8 cellular contexts compared by ENCODE assay signal in genomic region chr1:70528591-70529333, GRCh38.
A peak's percentile ranks its signal among the peaks of the same experiment; 100 is the strongest.
DNase-seq lines count a peak whose midpoint lies in the region; ATAC-seq, FAIRE-seq and TF ChIP-seq lines count a peak whose summit lies in the region.

No MANE protein-coding gene starts in this region.

- no peaks in the 10 kb centered on the region for H3K79me2 ChIP-seq in astrocyte (ENCODE audit: insufficient read depth, low read length)

- intact Hi-C loops in kidney (cut with DNase I), result no loop called here
- intact Hi-C loops in upper lobe of right lung (cut with DNase I), result no loop called here

- TF ChIP-seq CTCF in 22Rv1 (IDR thresholded peaks at IDR 0.05) (peak; percentile 86), HEK293 (tag by site-specific recombination; IDR thresholded peaks at IDR 0.05) (peak; percentile 85), astrocyte (IDR thresholded peaks at IDR 0.05; ENCODE audit: insufficient read depth, low read depth, low read length) (peak; percentile 59), kidney (IDR thresholded peaks at IDR 0.05; ENCODE audit: borderline replicate concordance, extremely low read depth, insufficient read depth) (peak; percentile 40), upper lobe of right lung (IDR thresholded peaks at IDR 0.05) (peak; percentile 58)

- no peaks in the 10 kb centered on the region for H3K36me3 ChIP-seq in HEK293 (ENCODE audit: control insufficient read depth in 2 of 2, insufficient read depth in 1 of 2, low read length in 2 of 2)
- H3K36me3 ChIP-seq in astrocyte (ENCODE audit: insufficient read depth, low read length), result no peaks in the 10 kb centered on the region
- H3K36me3 ChIP-seq in kidney (ENCODE audit: control insufficient read depth in 1 of 2, insufficient read depth in 2 of 2, low read length in 2 of 2), result no peaks in the 10 kb centered on the region
- no peaks in the 10 kb centered on the region for H3K36me3 ChIP-seq in upper lobe of right lung

- H3K27ac ChIP-seq in 22Rv1, result no peak overlapping the region
- H3K27ac ChIP-seq in HEK293 (ENCODE audit: extremely low read depth, low read depth, low read length), result no peak overlapping the region
- H3K27ac ChIP-seq in astrocyte (ENCODE audit: low read depth, low read length), result no peak overlapping the region
- H3K27ac ChIP-seq in kidney (ENCODE audit: low read depth in 2 of 2, low read length in 2 of 2), result no peak overlapping the region
- no peak overlapping the region for H3K27ac ChIP-seq in upper lobe of right lung

- H3K4me3 Mint-ChIP-seq in astrocyte (ENCODE audit: unreplicated experiment), result no peak overlapping the region

- DNase-seq in EH (ENCODE audit: low read depth), result peak; percentile 37
- DNase-seq in NCI-H2107 (lab: John Stamatoyannopoulos, UW), result peak; percentile 17
- DNase-seq in astrocyte (ENCODE audit: low read depth), result peak; percentile 9
- no peak for DNase-seq in kidney
- no peak for DNase-seq in upper lobe of right lung

- peak overlapping the region; percentile 49 for H2AFZ ChIP-seq in astrocyte (ENCODE audit: low read depth, low read length)

- no peaks in the 10 kb centered on the region for H3K9me3 ChIP-seq in HEK293 (ENCODE audit: control insufficient read depth, insufficient read depth, low read depth, low read length)
- no peaks in the 10 kb centered on the region for H3K9me3 ChIP-seq in astrocyte (ENCODE audit: insufficient read depth, low read depth, low read length)
- H3K9me3 ChIP-seq in kidney (ENCODE audit: control insufficient read depth in 1 of 2, low read length in 2 of 2), result no peaks in the 10 kb centered on the region
- no peaks in the 10 kb centered on the region for H3K9me3 ChIP-seq in upper lobe of right lung

- POLR2A ChIA-PET in HEK293 (lab: Yijun Ruan, JAX), result no interaction called here

- FAIRE-seq in astrocyte (lab: Jason Lieb, UNC) (no peak), kidney (lab: Jason Lieb, UNC) (no peak)

- no peak overlapping the region for H3K27ac Mint-ChIP-seq in astrocyte (ENCODE audit: unreplicated experiment)

- H3K27me3 Mint-ChIP-seq in astrocyte (ENCODE audit: low read depth, unreplicated experiment), result no peaks in the 10 kb centered on the region

- H3K9ac ChIP-seq in astrocyte (ENCODE audit: low read length) (no peak overlapping the region), kidney (ENCODE audit: low read length in 2 of 2) (no peak overlapping the region)

- no peaks in the 10 kb centered on the region for H3K4me1 ChIP-seq in HEK293 (ENCODE audit: control insufficient read depth, insufficient read depth, low read length)
- H3K4me1 ChIP-seq in astrocyte (ENCODE audit: insufficient read depth, low read length), result no peaks in the 10 kb centered on the region
- H3K4me1 ChIP-seq in kidney (ENCODE audit: control insufficient read depth in 1 of 2, insufficient read depth in 1 of 2, low read depth in 1 of 2, low read length in 2 of 2), result no peaks in the 10 kb centered on the region
- no peaks in the 10 kb centered on the region for H3K4me1 ChIP-seq in upper lobe of right lung

- no peaks in the 10 kb centered on the region for H3K4me1 Mint-ChIP-seq in astrocyte (ENCODE audit: low read depth, unreplicated experiment)

- no peaks in the 10 kb centered on the region for H3K9me3 Mint-ChIP-seq in astrocyte (ENCODE audit: unreplicated experiment)

- ATAC-seq in upper lobe of right lung (peak; percentile 79), HG03571 (IDR thresholded peaks at IDR 0.05; ENCODE audit: unreplicated experiment) (no peak)

- peaks cover 6% of the 10 kb centered on the region for H3K27me3 ChIP-seq in astrocyte (ENCODE audit: insufficient read depth, low read length)
- no peaks in the 10 kb centered on the region for H3K27me3 ChIP-seq in upper lobe of right lung

- no peaks in the 10 kb centered on the region for H4K20me1 ChIP-seq in astrocyte (ENCODE audit: insufficient read depth, low read length)

- CTCF ChIA-PET in HEK293 (lab: Yijun Ruan, JAX), result interaction anchor here (0.5 to 3.4 kb wide), 24 partner anchors 8 to 1703 kb away, joined by 3 to 41 read pairs (median 4); partner anchors contain the start of gene PTGER3

- H3K36me3 Mint-ChIP-seq in astrocyte (ENCODE audit: low read depth, unreplicated experiment), result no peaks in the 10 kb centered on the region

- H3K4me2 ChIP-seq in astrocyte (ENCODE audit: low read length), result peak overlapping the region; percentile 6

- H3K4me3 ChIP-seq in HEK293 (ENCODE audit: low read depth, low read length) (no peak overlapping the region), astrocyte (ENCODE audit: insufficient read depth, low read depth, low read length) (no peak overlapping the region), kidney (ENCODE audit: low read length in 2 of 2) (peak overlapping the region in 1 of 2 donors; percentile 44), upper lobe of right lung (no peak overlapping the region)

TF ChIP-seq in HEK293, 187 proteins besides CTCF, POLR2A, EP300 and RAD21 (continues in another document):
- TF ChIP-seq GLI4 (tag by site-specific recombination; IDR thresholded peaks at IDR 0.05) (no peak), ZNF544 (tag by site-specific recombination; IDR thresholded peaks at IDR 0.05) (no peak), ZNF692 (tag by site-specific recombination; IDR thresholded peaks at IDR 0.05) (0 out of 2 replicates have a peak, but pooled peaks have one; percentile 28), ZNF19 (tag by site-specific recombination; IDR thresholded peaks at IDR 0.05; ENCODE audit: low read depth) (no peak), KLF8 (tag by site-specific recombination; IDR thresholded peaks at IDR 0.05) (no peak), ZIC2 (tag by site-specific recombination; IDR thresholded peaks at IDR 0.05) (no peak), PRDM10 (tag by site-specific recombination; IDR thresholded peaks at IDR 0.05) (peak; percentile 44; the same call in 1 of the 2 replicates), ZNF239 (tag by site-specific recombination; IDR thresholded peaks at IDR 0.05) (no peak), ZNF146 (tag by site-specific recombination; IDR thresholded peaks at IDR 0.05) (no peak), OSR2 (tag by site-specific recombination; IDR thresholded peaks at IDR 0.05) (no peak), ZNF654 (tag by site-specific recombination; IDR thresholded peaks at IDR 0.05; ENCODE audit: low read depth) (peak; percentile 90), ZBTB17 (tag by site-specific recombination; IDR thresholded peaks at IDR 0.05) (peak; percentile 87), ZBTB48 (tag by site-specific recombination; IDR thresholded peaks at IDR 0.05) (peak; percentile 26; the same call in 1 of the 2 replicates), ZNF133 (tag by site-specific recombination; IDR thresholded peaks at IDR 0.05) (no peak), ZNF449 (tag by site-specific recombination; IDR thresholded peaks at IDR 0.05) (no peak), SP2 (tag by site-specific recombination; IDR thresholded peaks at IDR 0.05) (no peak), SETDB1 (IDR thresholded peaks at IDR 0.05; ENCODE audit: insufficient read length, low read length) (no peak)

Comparison
In these comparisons a context has a peak if more than half of its experiments do, and no peak if none do; other contexts are left out.
1. DNase-seq: peak in EH (single experiment), NCI-H2107 (single experiment) and astrocyte (single experiment); none in kidney (single experiment) and upper lobe of right lung (single experiment).
2. Peak in every context shown above with its lines, with median percentiles within 50 percentile points of each other: CTCF ChIP-seq.